In the genomic region with DNA sequence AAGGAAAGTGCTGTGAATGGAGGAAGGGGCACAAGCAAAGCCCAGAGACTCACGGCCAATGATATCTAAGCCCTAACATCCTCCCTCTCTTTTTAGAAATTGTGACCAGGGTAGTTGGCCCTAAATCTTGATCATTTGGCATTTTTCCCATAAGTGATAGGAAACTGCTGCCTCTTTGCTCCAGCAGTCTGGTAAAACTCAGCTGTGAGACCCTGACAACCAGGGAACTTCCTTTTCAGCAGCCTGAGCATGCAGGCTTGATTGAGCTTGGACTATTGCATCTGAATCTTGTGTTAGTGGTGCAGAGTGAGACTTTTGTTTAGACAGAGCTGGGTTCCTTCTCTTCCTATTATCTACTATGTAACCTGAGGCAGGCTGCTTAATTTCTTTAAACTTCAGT, we compare ENCODE assay signal across 14 cellular contexts.
"Had no signal": no experiment of that assay in that cellular context is flagged by ENCODE, and none has a peak within 500 bp of the region (broad histone marks: within the 10 kb centered on the region; RNA-seq: fewer than 3 reads in every experiment).

No MANE protein-coding gene starts in this region.

- H3K9me3 ChIP-seq: breast epithelium, heart left ventricle, sigmoid colon, upper lobe of right lung had no signal

- H3K9me3 Mint-ChIP-seq: activated CD4-positive, alpha-beta memory T cell treated with anti-CD3 and anti-CD28 coated beads, Interleukin-2, amount 10 ng/mL, durations not matched to agents 7 days and 5 days; nephron progenitor cell; stimulated activated naive CD8-positive, alpha-beta T cell treated with anti-CD3 and anti-CD28 coated beads, Interleukin-15, Interleukin-2, amounts not matched to agents 100 ng/mL and 50 ng/mL, for 24 hours had no signal

- H3K27ac ChIP-seq: breast epithelium, foreskin keratinocyte, heart left ventricle, sigmoid colon, upper lobe of right lung had no signal

- DNase-seq: activated CD4-positive, alpha-beta memory T cell treated with anti-CD3 and anti-CD28 coated beads, Interleukin-2, amount 10 ng/mL, durations not matched to agents 7 days and 5 days; activated CD8-positive, alpha-beta memory T cell treated with anti-CD3 and anti-CD28 coated beads, Interleukin-2, amount 50 U/mL, for 48 hours; aorta; foreskin keratinocyte; heart left ventricle; mammary epithelial cell; nephron progenitor cell; sigmoid colon; stimulated activated CD4-positive, alpha-beta T cell treated with anti-CD3 and anti-CD28 coated beads, Interleukin-12 subunit alpha, Interleukin-12 subunit beta, amount 100 ng/mL, for 4 hours; T-helper 2 cell; upper lobe of right lung had no signal

- H3K27ac Mint-ChIP-seq: activated CD4-positive, alpha-beta memory T cell treated with anti-CD3 and anti-CD28 coated beads, Interleukin-2, amount 10 ng/mL, durations not matched to agents 7 days and 5 days; nephron progenitor cell had no signal

- H3K27me3 Mint-ChIP-seq: stimulated activated naive CD8-positive, alpha-beta T cell treated with anti-CD3 and anti-CD28 coated beads, Interleukin-15, Interleukin-2, amounts not matched to agents 100 ng/mL and 50 ng/mL, for 24 hours had no signal

- ATAC-seq: foreskin keratinocyte, heart left ventricle, left lobe of liver, upper lobe of right lung had no signal

- H3K4me3 ChIP-seq: breast epithelium, heart left ventricle, sigmoid colon, upper lobe of right lung had no signal

- H3K27me3 ChIP-seq: breast epithelium, foreskin keratinocyte, heart left ventricle, sigmoid colon, upper lobe of right lung had no signal

- H3K4me3 Mint-ChIP-seq: activated CD4-positive, alpha-beta memory T cell treated with anti-CD3 and anti-CD28 coated beads, Interleukin-2, amount 10 ng/mL, durations not matched to agents 7 days and 5 days; nephron progenitor cell; stimulated activated naive CD8-positive, alpha-beta T cell treated with anti-CD3 and anti-CD28 coated beads, Interleukin-15, Interleukin-2, amounts not matched to agents 100 ng/mL and 50 ng/mL, for 24 hours had no signal

- H3K36me3 ChIP-seq: breast epithelium, heart left ventricle, sigmoid colon, upper lobe of right lung had no signal

- H3K4me1 ChIP-seq: breast epithelium, foreskin keratinocyte, upper lobe of right lung had no signal
